ENCODE assay signal across 9 cellular contexts in genomic region chr17:48002208-48002919, GRCh38. TPM values are rescaled to one million over a fixed set of nuclear protein-coding genes. Genes with fewer than 3 reads are reported as not detected.
DNase-seq lines count a peak whose midpoint lies in the region; ATAC-seq, FAIRE-seq and TF ChIP-seq lines count a peak whose summit lies in the region.
"Had no signal": no experiment of that assay in that cellular context is flagged by ENCODE, and none has a peak within 500 bp of the region (broad histone marks: within the 10 kb centered on the region; RNA-seq: fewer than 3 reads in every experiment).

No MANE protein-coding gene starts in this region.

- H3K9me3 Mint-ChIP-seq in activated B cell treated with CpG ODN at 0.5 μM for 24 hours: no peaks in the 10 kb centered on the region

- H3K27me3 ChIP-seq in smooth muscle cell (ENCODE audit: low read depth): no peaks in the 10 kb centered on the region

- H3K27ac Mint-ChIP-seq in activated B cell treated with CpG ODN at 0.5 μM for 24 hours: no peak overlapping the region

- ATAC-seq in activated B cell treated with CpG ODN at 0.5 μM for 24 hours (ENCODE audit: low read depth) (peak; percentile 56), HG02642 (IDR thresholded peaks at IDR 0.05; ENCODE audit: poor library complexity, unreplicated experiment) (no peak)

- H3F3A ChIP-seq in smooth muscle cell (ENCODE audit: low read depth): peaks cover 54% of the 10 kb centered on the region

- H3K79me2 ChIP-seq in smooth muscle cell (ENCODE audit: low read depth): no peaks in the 10 kb centered on the region

- H4K20me1 ChIP-seq in smooth muscle cell (ENCODE audit: low read depth): no peaks in the 10 kb centered on the region

- H3K36me3 ChIP-seq in smooth muscle cell (ENCODE audit: low read depth): no peaks in the 10 kb centered on the region

- H3K4me3 Mint-ChIP-seq in activated B cell treated with CpG ODN at 0.5 μM for 24 hours: no peak overlapping the region

- peak overlapping the region; percentile 12 for H3K4me3 ChIP-seq in smooth muscle cell

- no peaks in the 10 kb centered on the region for H3K9me3 ChIP-seq in smooth muscle cell (replicated peaks; ENCODE audit: low read depth)

- H3K4me1 Mint-ChIP-seq in activated B cell treated with CpG ODN at 0.5 μM for 24 hours: peaks cover 4% of the 10 kb centered on the region

- peak overlapping the region; percentile 98 for H3K27ac ChIP-seq in smooth muscle cell (ENCODE audit: low read depth)

- intact Hi-C loops in activated B cell treated with CpG ODN at 0.5 μM for 24 hours (cut with micrococcal nuclease): no loop called here

- 14% methylated on average over 5 of the region's 5 CpGs for WGBS in smooth muscle cell (ENCODE audit: low lambda C conversion rate)

- TF ChIP-seq CTCF in activated B cell treated with CpG ODN at 0.5 μM for 24 hours (IDR thresholded peaks at IDR 0.05) (no peak), smooth muscle cell (IDR thresholded peaks at IDR 0.05; ENCODE audit: borderline replicate concordance, insufficient read depth, poor library complexity, severe bottlenecking) (no peak)

- peaks cover 66% of the 10 kb centered on the region for H3K4me1 ChIP-seq in smooth muscle cell (ENCODE audit: low read depth)

- POLR2A ChIA-PET in activated B cell treated with CpG ODN at 0.5 μM for 24 hours (lab: Charles Lee): interaction anchor here (0.7 to 1.3 kb wide), 3 partner anchors 9 to 90 kb away, joined by 3 to 5 read pairs (median 4); no protein-coding TSS in a partner anchor

- peak; percentile 60 for FAIRE-seq in GM12891 (lab: Jason Lieb, UNC)

- H3K4me2 ChIP-seq in smooth muscle cell: peak overlapping the region; percentile 81

- TF ChIP-seq POLR2A in GM12891 (IDR thresholded peaks at IDR 0.05; ENCODE audit: low read depth, low read length): no peak

- DNase-seq in GM12891 (ENCODE audit: insufficient read length, low spot score): no peak
- DNase-seq in MV-4-11 (lab: John Stamatoyannopoulos, UW): peak; percentile 95
- DNase-seq in activated B cell treated with CpG ODN at 0.5 μM for 24 hours: no peak
- DNase-seq in hepatic stellate cell (ENCODE audit: low spot score): peak; percentile 60
- no peak for DNase-seq in smooth muscle cell (lab: John Stamatoyannopoulos, UW; ENCODE audit: unreplicated experiment)
- no peak for DNase-seq in SK-N-DZ (ENCODE audit: low spot score)
- no peak for DNase-seq in activated T-cell treated with anti-CD3 and anti-CD28 coated beads for 4 hours

- peaks cover 5% of the 10 kb centered on the region for H3K27me3 Mint-ChIP-seq in activated B cell treated with CpG ODN at 0.5 μM for 24 hours

- CTCF ChIA-PET in activated B cell treated with CpG ODN at 0.5 μM for 24 hours (lab: Charles Lee): interaction anchor here (0.6 kb wide), 1 partner anchor 23 kb away, joined by 3 read pairs; no protein-coding TSS in a partner anchor

- no peaks in the 10 kb centered on the region for H3K36me3 Mint-ChIP-seq in activated B cell treated with CpG ODN at 0.5 μM for 24 hours (ENCODE audit: low read depth)

- H3K9ac ChIP-seq in smooth muscle cell (ENCODE audit: low read depth): peak overlapping the region; percentile 88

- peak overlapping the region; percentile 58 for H2AFZ ChIP-seq in smooth muscle cell (ENCODE audit: low read depth)

TF ChIP-seq in GM12891, 5 proteins besides CTCF, POLR2A, EP300 and RAD21:
- no peak for TF ChIP-seq TAF1 (IDR thresholded peaks at IDR 0.05; ENCODE audit: low read depth, low read length)
- peak; percentile 34; the same call in 1 of the 2 replicates for TF ChIP-seq SPI1 (IDR thresholded peaks at IDR 0.05; ENCODE audit: low read depth, low read length)
- TF ChIP-seq POLR2AphosphoS5 (IDR thresholded peaks at IDR 0.05; ENCODE audit: low read depth, low read length): no peak
- TF ChIP-seq POU2F2 (IDR thresholded peaks at IDR 0.05; ENCODE audit: low read depth, low read length): no peak
- peak; percentile 40 for TF ChIP-seq PAX5 (IDR thresholded peaks at IDR 0.05; ENCODE audit: insufficient read depth, low read length, severe bottlenecking)

RNA-seq across cellular contexts. Expression of gene CDK5RAP3, which starts 31.5 kb away (rescaled TPM):
- 165 TPM for polyA plus RNA-seq in GM12891 (2012; ENCODE audit: low read depth, missing spikeins)
- total RNA-seq in activated B cell treated with CpG ODN at 0.5 μM for 24 hours (275 and 286 TPM in 2 replicates), smooth muscle cell (79.6 and 85.6 TPM in 2 replicates)
- polyA plus RNA-seq in smooth muscle cell: 119 and 121 TPM in 2 replicates
- polyA plus RNA-seq in SK-N-DZ (2014; cell fraction: cytosol; rRNA removed): 136 and 154 TPM in 2 replicates
- polyA plus RNA-seq in SK-N-DZ (2014; cell fraction: nucleus; rRNA removed): 1,883 and 2,737 TPM in 2 replicates

RNA-seq across cellular contexts. Expression of gene COPZ2, which starts 35.2 kb away (rescaled TPM):
- 3.1 TPM for polyA plus RNA-seq in GM12891 (2012; ENCODE audit: low read depth, missing spikeins)
- total RNA-seq in activated B cell treated with CpG ODN at 0.5 μM for 24 hours: 3.3 and 4.1 TPM in 2 replicates
- total RNA-seq in smooth muscle cell: 70.6 and 91.8 TPM in 2 replicates
- 193 and 257 TPM in 2 replicates for polyA plus RNA-seq in smooth muscle cell
- 1.1 and 1.6 TPM in 2 replicates for polyA plus RNA-seq in SK-N-DZ (2014; cell fraction: cytosol; rRNA removed)
- 0.51 and 0.80 TPM in 2 replicates for polyA plus RNA-seq in SK-N-DZ (2014; cell fraction: nucleus; rRNA removed)

RNA-seq across cellular contexts. Expression of gene PRR15L, which starts 44.7 kb away (rescaled TPM):
- polyA plus RNA-seq in GM12891 (2012; ENCODE audit: low read depth, missing spikeins): 0.08 TPM
- total RNA-seq in activated B cell treated with CpG ODN at 0.5 μM for 24 hours (not detected in 2 replicates), smooth muscle cell (not detected in 2 replicates)
- 0.15 TPM in 1 of 2 replicates, not detected in the other for polyA plus RNA-seq in smooth muscle cell
- polyA plus RNA-seq in SK-N-DZ (2014; cell fraction: cytosol; rRNA removed): 0.76 TPM in 1 of 2 replicates, not detected in the other
- polyA plus RNA-seq in SK-N-DZ (2014; cell fraction: nucleus; rRNA removed): 0.14 TPM in 1 of 2 replicates, not detected in the other
- total RNA-seq: T-helper 2 cell treated with Interferon-gamma antibody and Interleukin-4, amounts not matched to agents 100 ng/mL and 5 ng/mL, for 36 hours had no signal

RNA-seq across cellular contexts. Expression of gene NFE2L1, which starts 45.8 kb away (rescaled TPM):
- polyA plus RNA-seq in GM12891 (2012; ENCODE audit: low read depth, missing spikeins): 49.2 TPM
- total RNA-seq in activated B cell treated with CpG ODN at 0.5 μM for 24 hours (127 and 141 TPM in 2 replicates), smooth muscle cell (101 and 103 TPM in 2 replicates)
- 61.0 and 67.6 TPM in 2 replicates for polyA plus RNA-seq in smooth muscle cell
- polyA plus RNA-seq in SK-N-DZ (2014; cell fraction: cytosol; rRNA removed): 48.3 and 57.6 TPM in 2 replicates
- polyA plus RNA-seq in SK-N-DZ (2014; cell fraction: nucleus; rRNA removed): 28.1 and 31.2 TPM in 2 replicates

Comparison
In these comparisons a context has a peak if more than half of its experiments do, and no peak if none do; other contexts are left out.
1. DNase-seq: peak in MV-4-11 (single experiment) and hepatic stellate cell (single experiment); none in GM12891 (single experiment), activated B cell treated with CpG ODN at 0.5 μM for 24 hours (single experiment), smooth muscle cell (single experiment), SK-N-DZ (single experiment) and activated T-cell treated with anti-CD3 and anti-CD28 coated beads for 4 hours (single experiment).
2. RNA of gene COPZ2, which starts 35.2 kb away (total RNA-seq): 70.6 to 91.8 TPM in smooth muscle cell; 3.3 to 4.1 TPM in activated B cell treated with CpG ODN at 0.5 μM for 24 hours; every median in the first group is over 10 times any median in the second.